ENCODE assay signal across 16 cellular contexts in the genomic region with DNA sequence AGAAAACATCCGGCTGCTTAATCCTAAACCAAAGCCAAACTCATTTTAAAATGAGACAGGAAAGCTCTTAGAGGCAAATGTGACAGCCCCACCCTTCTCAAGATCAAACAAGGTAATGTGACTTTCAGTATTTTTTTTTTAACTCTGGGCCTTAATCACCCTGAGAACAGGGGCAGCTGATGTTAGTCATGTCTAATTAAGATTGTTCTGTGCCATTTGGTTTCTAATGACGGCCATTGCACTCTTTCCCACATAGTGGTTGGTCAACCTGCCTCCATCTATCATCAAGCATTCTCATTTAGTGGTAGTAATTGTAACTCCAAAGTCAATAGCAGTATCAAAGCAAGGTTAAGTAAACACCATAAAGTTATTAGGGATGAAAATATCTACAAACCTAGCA.
DNase-seq lines count a peak whose midpoint lies in the region; ATAC-seq, FAIRE-seq and TF ChIP-seq lines count a peak whose summit lies in the region.
"Had no signal": no experiment of that assay in that cellular context is flagged by ENCODE, and none has a peak within 500 bp of the region (broad histone marks: within the 10 kb centered on the region; RNA-seq: fewer than 3 reads in every experiment).

No MANE protein-coding gene starts in this region.

- H3K9me3 ChIP-seq in small intestine (ENCODE audit: control insufficient read depth, low read depth) (no peaks in the 10 kb centered on the region), testis (no peaks in the 10 kb centered on the region)
- H3K9me3 ChIP-seq: SJSA1 had no signal

- H3K27ac ChIP-seq in small intestine (ENCODE audit: low read depth in 1 of 2, low read length in 1 of 2) (peak overlapping the region in 1 of 2 donors; percentile 79), testis (no peak overlapping the region)
- H3K27ac ChIP-seq: SJSA1 had no signal

- 4 to 57% (median 20%) methylated on average over 2 of the region's 2 CpGs for WGBS in small intestine, 3 donors
- WGBS in testis, 2 donors: 69 to 72% methylated on average over 2 of the region's 2 CpGs

- intact Hi-C loops in left colon (cut with DNase I, micrococcal nuclease) (no loop called here), testis (cut with DNase I; ENCODE audit: low total_unique reads) (no loop called here)

- H3K4me3 ChIP-seq in small intestine (ENCODE audit: low read depth in 1 of 2, low read length in 2 of 2) (no peak overlapping the region), testis (no peak overlapping the region)
- H3K4me3 ChIP-seq: SJSA1 had no signal

- ATAC-seq in left colon (peak; percentile 77), HG03354 (IDR thresholded peaks at IDR 0.05; ENCODE audit: poor library complexity, severe bottlenecking, unreplicated experiment) (no peak)

- H3K27me3 ChIP-seq in small intestine (ENCODE audit: control insufficient read depth in 2 of 2, insufficient read depth in 2 of 2, low read length in 2 of 2): no peaks in the 10 kb centered on the region
- no peaks in the 10 kb centered on the region for H3K27me3 ChIP-seq in testis
- H3K27me3 ChIP-seq: SJSA1 had no signal

- TF ChIP-seq POLR2A in testis (IDR thresholded peaks at IDR 0.05): no peak

- TF ChIP-seq CTCF in testis (IDR thresholded peaks at IDR 0.05): no peak

- DNase-seq in HT-29 (ENCODE audit: low spot score) (peak; percentile 19), NCI-H748 (lab: John Stamatoyannopoulos, UW; ENCODE audit: unreplicated experiment) (peak; percentile 70), left colon (no peak), small intestine (peak; percentile 97), amygdala (lab: John Stamatoyannopoulos, UW) (no peak), testis (no peak)
- DNase-seq: DMS53, HFFc6, NCI-H1930, NCI-H2171, NCI-H446, NCI-H774 had no signal

- H3K4me1 ChIP-seq in small intestine (ENCODE audit: control insufficient read depth in 2 of 2, insufficient read depth in 1 of 2, low read depth in 1 of 2, low read length in 1 of 2) (peaks cover 0 to 2% of the 10 kb centered on the region in 2 donors), testis (no peaks in the 10 kb centered on the region)

- peak; percentile 73 for FAIRE-seq in small intestine (lab: Jason Lieb, UNC)
- FAIRE-seq: GM19239, H54 had no signal

- H3K36me3 ChIP-seq in small intestine (ENCODE audit: control insufficient read depth in 2 of 2, insufficient read depth in 2 of 2, low read length in 2 of 2) (no peaks in the 10 kb centered on the region), testis (ENCODE audit: low read depth, missing control alignments) (no peaks in the 10 kb centered on the region)
- H3K36me3 ChIP-seq: SJSA1 had no signal

Comparison
In these comparisons a context has a peak if more than half of its experiments do, and no peak if none do; other contexts are left out.
1. DNase-seq: peak in HT-29 (single experiment), NCI-H748 (single experiment) and small intestine (single experiment); none in left colon (0 of 2), amygdala (0 of 56) and testis (single experiment).